In the genomic region with DNA sequence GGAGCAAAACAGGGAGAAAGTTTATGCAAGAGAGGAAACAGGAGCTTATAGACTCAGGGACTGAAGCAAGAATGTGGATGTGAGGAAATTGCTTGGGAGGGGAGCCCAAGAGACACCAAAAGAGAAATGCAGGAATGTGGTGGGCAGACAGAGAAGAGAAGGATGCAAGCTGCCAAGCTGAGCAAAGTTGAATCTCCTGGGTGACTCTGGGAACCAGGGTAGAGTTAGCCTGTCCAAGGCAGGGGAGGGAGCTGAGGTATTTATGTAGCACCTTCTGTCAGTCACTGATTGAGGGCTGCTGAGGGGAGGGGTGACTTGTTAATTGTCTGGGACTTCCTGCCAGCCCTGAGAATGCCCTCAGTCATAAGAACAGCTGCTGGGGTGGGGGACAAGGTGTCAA, we compare ENCODE assay signal across 18 cellular contexts.
DNase-seq lines count a peak whose midpoint lies in the region; ATAC-seq and TF ChIP-seq lines count a peak whose summit lies in the region.
"Had no signal": no experiment of that assay in that cellular context is flagged by ENCODE, and none has a peak within 500 bp of the region (broad histone marks: within the 10 kb centered on the region; RNA-seq: fewer than 3 reads in every experiment).

No MANE protein-coding gene starts in this region.

- H3K4me1 Mint-ChIP-seq in H9 (peaks cover 41 to 44% of the 10 kb centered on the region in 2 experiments), WTC11 (peaks cover 48% of the 10 kb centered on the region), nephron progenitor cell (peaks cover 45% of the 10 kb centered on the region), Calu3 (ENCODE audit: low read depth, unreplicated experiment) (no peaks in the 10 kb centered on the region)

- H4K8ac ChIP-seq in H9 (replicated peaks; ENCODE audit: insufficient read length, low read depth, low read length): no peak overlapping the region

- H3K14ac ChIP-seq in H9 (ENCODE audit: insufficient read depth, low read length): no peak overlapping the region

- DNase-seq in H9: peak; percentile 52
- DNase-seq in WTC11 (ENCODE audit: low spot score): no peak
- peak; percentile 5 for DNase-seq in fibroblast of mammary gland (ENCODE audit: low read depth)
- no peak for DNase-seq in nephron progenitor cell
- DNase-seq in SIG-M5 treated with dmso at 0.1 percent for 504 hours (lab: John Stamatoyannopoulos, UW; ENCODE audit: unreplicated experiment): no peak
- DNase-seq in HuH-7 (ENCODE audit: low spot score): no peak
- DNase-seq in Calu3: no peak
- DNase-seq: CD8-positive, alpha-beta T cell; DND-41; GM23248; HFFc6; Karpas-422; MM.1S; NCI-H1105; NCI-H187 treated with DMSO at 0.1 percent for 48 hours; NCI-H82; SJCRH30 had no signal

- peaks cover 7% of the 10 kb centered on the region; the same call in 1 of the 2 replicates for H3K4me1 ChIP-seq in H9 (ENCODE audit: insufficient read depth, low read length)

- CTCF ChIA-PET in WTC11 (lab: Charles Lee): interaction anchor here (0.8 to 2.1 kb wide), 2 partner anchors 37 to 39 kb away, joined by 5 to 6 read pairs; no protein-coding TSS in a partner anchor
- CTCF ChIA-PET in Calu3 (lab: Charles Lee): no interaction called here

- H3K9ac ChIP-seq in H9 (ENCODE audit: extremely low read depth, insufficient read length, low read length): no peak overlapping the region
- H3K9ac ChIP-seq: GM23248 had no signal

- no peaks in the 10 kb centered on the region for H4K20me1 ChIP-seq in H9 (ENCODE audit: control insufficient read depth, insufficient read depth, insufficient read length)

- no peak overlapping the region for H3K4ac ChIP-seq in H9 (ENCODE audit: low read depth, low read length)

- H3T11ph ChIP-seq in H9 (ENCODE audit: low read length): no peak overlapping the region

- ATAC-seq in WTC11 (peak; percentile 82), GM19455 (IDR thresholded peaks at IDR 0.05; ENCODE audit: unreplicated experiment) (no peak)
- ATAC-seq: CD8-positive, alpha-beta T cell had no signal

- H3K27ac Mint-ChIP-seq in H9: peak overlapping the region in 2 of 3 experiments; percentile 10 to 30; a peak in 3 of 7 replicates
- peak overlapping the region; percentile 20; the same call in 1 of the 2 replicates for H3K27ac Mint-ChIP-seq in WTC11
- peak overlapping the region; percentile 97 for H3K27ac Mint-ChIP-seq in nephron progenitor cell
- H3K27ac Mint-ChIP-seq in Calu3 (ENCODE audit: unreplicated experiment): no peak overlapping the region
- H3K27ac Mint-ChIP-seq: HFFc6 had no signal

- no peaks in the 10 kb centered on the region for H3K79me1 ChIP-seq in H9 (ENCODE audit: insufficient read depth, low read depth, low read length, poor library complexity, severe bottlenecking)

- H2AK5ac ChIP-seq in H9 (ENCODE audit: insufficient read length, low read length): no peak overlapping the region

- H3K4me3 ChIP-seq in fibroblast of mammary gland (ENCODE audit: control insufficient read depth, low read depth, low read length): no peak overlapping the region
- H3K4me3 ChIP-seq: GM23248, SJCRH30 had no signal

- no peaks in the 10 kb centered on the region for H3K79me2 ChIP-seq in H9 (ENCODE audit: insufficient read depth, low read length)

- no peak overlapping the region for H2BK20ac ChIP-seq in H9 (ENCODE audit: low read depth, low read length, poor library complexity, severe bottlenecking)

- H3K18ac ChIP-seq in H9 (ENCODE audit: insufficient read length, low read depth, low read length): no peak overlapping the region

- H4K5ac ChIP-seq in H9 (ENCODE audit: insufficient read length, low read depth, low read length): no peak overlapping the region

- H3K36me3 Mint-ChIP-seq in H9 (ENCODE audit: insufficient read depth in 1 of 3, low read depth in 3 of 3): peaks cover 6 to 13% (median 7%) of the 10 kb centered on the region in 3 experiments; a peak in 6 of 7 replicates
- H3K36me3 Mint-ChIP-seq in WTC11: peaks cover 9% of the 10 kb centered on the region
- peaks cover 9% of the 10 kb centered on the region for H3K36me3 Mint-ChIP-seq in nephron progenitor cell (ENCODE audit: low read depth)
- no peaks in the 10 kb centered on the region for H3K36me3 Mint-ChIP-seq in Calu3 (ENCODE audit: insufficient read depth, unreplicated experiment)
- H3K36me3 Mint-ChIP-seq: CD8-positive, alpha-beta T cell had no signal

- no peak overlapping the region for H3K23ac ChIP-seq in H9 (ENCODE audit: insufficient read length, low read depth, low read length)

- H4K91ac ChIP-seq in H9 (ENCODE audit: insufficient read length, low read depth, low read length): no peak overlapping the region

- no peak overlapping the region for H3K4me2 ChIP-seq in H9 (ENCODE audit: insufficient read depth, insufficient read length, low read length)

- no peak overlapping the region for H2BK15ac ChIP-seq in H9 (ENCODE audit: low read depth, low read length)

- no peak overlapping the region for H3K56ac ChIP-seq in H9 (ENCODE audit: insufficient read length, low read depth, low read length)

- H3K27me3 ChIP-seq in H9 (ENCODE audit: insufficient read depth, low read length): no peaks in the 10 kb centered on the region
- H3K27me3 ChIP-seq: SJCRH30 had no signal

- peaks cover 3 to 7% of the 10 kb centered on the region in 2 experiments; a peak in 3 of 5 replicates for H3K9me3 Mint-ChIP-seq in H9
- H3K9me3 Mint-ChIP-seq in WTC11: peaks cover 15% of the 10 kb centered on the region
- peaks cover 10% of the 10 kb centered on the region for H3K9me3 Mint-ChIP-seq in nephron progenitor cell
- H3K9me3 Mint-ChIP-seq in Calu3 (ENCODE audit: low read depth, unreplicated experiment): peaks cover 3% of the 10 kb centered on the region
- H3K9me3 Mint-ChIP-seq: CD8-positive, alpha-beta T cell; HFFc6 had no signal

- intact Hi-C loops in Calu3 (cut with micrococcal nuclease; ENCODE audit: unreplicated experiment): no loop called here

- POLR2A ChIA-PET in WTC11 (lab: Charles Lee): interaction anchor here (1.1 kb wide), 1 partner anchor 48 kb away, joined by 3 read pairs; no protein-coding TSS in a partner anchor

- H3K9me3 ChIP-seq in H9 (ENCODE audit: control insufficient read depth, low read depth, low read length): no peaks in the 10 kb centered on the region
- H3K9me3 ChIP-seq: SJCRH30 had no signal

- H2BK120ac ChIP-seq in H9 (ENCODE audit: low read depth, low read length, poor library complexity, severe bottlenecking): no peak overlapping the region

- H2BK12ac ChIP-seq in H9 (ENCODE audit: insufficient read length, low read depth, low read length): no peak overlapping the region

- no TSS peak for BruUV-seq in Calu3 (replicated peaks; lab: Mats Ljungman, UMichigan)

- TF ChIP-seq CTCF in H9 (conservative IDR thresholded peaks at IDR 0.05) (no peak), WTC11 (IDR thresholded peaks at IDR 0.05) (no peak), fibroblast of mammary gland (conservative IDR thresholded peaks at IDR 0.05; ENCODE audit: control insufficient read depth, insufficient read depth, low read depth, low read length) (no peak), nephron progenitor cell (IDR thresholded peaks at IDR 0.05) (no peak), Calu3 (IDR thresholded peaks at IDR 0.05; ENCODE audit: unreplicated experiment) (no peak)

- H3K4me3 Mint-ChIP-seq in H9 (no peak overlapping the region), WTC11 (no peak overlapping the region), nephron progenitor cell (no peak overlapping the region), Calu3 (ENCODE audit: low read depth, unreplicated experiment) (no peak overlapping the region)
- H3K4me3 Mint-ChIP-seq: CD8-positive, alpha-beta T cell; HFFc6 had no signal

- no peak overlapping the region for H3K27ac ChIP-seq in H9 (ENCODE audit: insufficient read length, low read depth, low read length)
- H3K27ac ChIP-seq: GM23248, SJCRH30 had no signal

- no peak overlapping the region for H2AFZ ChIP-seq in H9 (ENCODE audit: low read length)
- H2AFZ ChIP-seq: GM23248 had no signal

- no peaks in the 10 kb centered on the region for H3K23me2 ChIP-seq in H9 (ENCODE audit: insufficient read length, low read depth, low read length, poor library complexity, severe bottlenecking)

- H3K27me3 Mint-ChIP-seq in H9 (ENCODE audit: low read depth): no peaks in the 10 kb centered on the region; the same call in 1 of the 2 replicates
- H3K27me3 Mint-ChIP-seq in WTC11 (ENCODE audit: low read depth): peaks cover 3% of the 10 kb centered on the region
- H3K27me3 Mint-ChIP-seq in nephron progenitor cell (ENCODE audit: low read depth, poor library complexity): no peaks in the 10 kb centered on the region
- H3K27me3 Mint-ChIP-seq in Calu3 (ENCODE audit: unreplicated experiment): no peaks in the 10 kb centered on the region

- no peak overlapping the region for H2BK5ac ChIP-seq in H9 (ENCODE audit: insufficient read length, low read length)

TF ChIP-seq in WTC11, 78 proteins besides CTCF, POLR2A, EP300 and RAD21 (continues in another document):
- no peak for TF ChIP-seq JAZF1 (CRISPR knock-in tag; IDR thresholded peaks at IDR 0.05)
- TF ChIP-seq TEAD1 (CRISPR knock-in tag; IDR thresholded peaks at IDR 0.05): peak; percentile 28; the same call in 1 of the 2 replicates
- no peak for TF ChIP-seq ESRRA (CRISPR knock-in tag; IDR thresholded peaks at IDR 0.05; ENCODE audit: borderline replicate concordance)
- TF ChIP-seq, protein P1, sequence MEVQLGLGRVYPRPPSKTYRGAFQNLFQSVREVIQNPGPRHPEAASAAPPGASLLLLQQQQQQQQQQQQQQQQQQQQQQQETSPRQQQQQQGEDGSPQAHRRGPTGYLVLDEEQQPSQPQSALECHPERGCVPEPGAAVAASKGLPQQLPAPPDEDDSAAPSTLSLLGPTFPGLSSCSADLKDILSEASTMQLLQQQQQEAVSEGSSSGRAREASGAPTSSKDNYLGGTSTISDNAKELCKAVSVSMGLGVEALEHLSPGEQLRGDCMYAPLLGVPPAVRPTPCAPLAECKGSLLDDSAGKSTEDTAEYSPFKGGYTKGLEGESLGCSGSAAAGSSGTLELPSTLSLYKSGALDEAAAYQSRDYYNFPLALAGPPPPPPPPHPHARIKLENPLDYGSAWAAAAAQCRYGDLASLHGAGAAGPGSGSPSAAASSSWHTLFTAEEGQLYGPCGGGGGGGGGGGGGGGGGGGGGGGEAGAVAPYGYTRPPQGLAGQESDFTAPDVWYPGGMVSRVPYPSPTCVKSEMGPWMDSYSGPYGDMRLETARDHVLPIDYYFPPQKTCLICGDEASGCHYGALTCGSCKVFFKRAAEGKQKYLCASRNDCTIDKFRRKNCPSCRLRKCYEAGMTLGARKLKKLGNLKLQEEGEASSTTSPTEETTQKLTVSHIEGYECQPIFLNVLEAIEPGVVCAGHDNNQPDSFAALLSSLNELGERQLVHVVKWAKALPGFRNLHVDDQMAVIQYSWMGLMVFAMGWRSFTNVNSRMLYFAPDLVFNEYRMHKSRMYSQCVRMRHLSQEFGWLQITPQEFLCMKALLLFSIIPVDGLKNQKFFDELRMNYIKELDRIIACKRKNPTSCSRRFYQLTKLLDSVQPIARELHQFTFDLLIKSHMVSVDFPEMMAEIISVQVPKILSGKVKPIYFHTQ (CRISPR knock-in tag; IDR thresholded peaks at IDR 0.05): no peak

Comparison
In these comparisons a context has a peak if more than half of its experiments do, and no peak if none do; other contexts are left out.
1. DNase-seq: peak in H9 (single experiment) and fibroblast of mammary gland (single experiment); none in WTC11 (single experiment), nephron progenitor cell (single experiment), SIG-M5 treated with dmso at 0.1 percent for 504 hours (single experiment), HuH-7 (single experiment) and Calu3 (single experiment).